Comparison of ENCODE assay signal across 1 cellular context in the genomic region with DNA sequence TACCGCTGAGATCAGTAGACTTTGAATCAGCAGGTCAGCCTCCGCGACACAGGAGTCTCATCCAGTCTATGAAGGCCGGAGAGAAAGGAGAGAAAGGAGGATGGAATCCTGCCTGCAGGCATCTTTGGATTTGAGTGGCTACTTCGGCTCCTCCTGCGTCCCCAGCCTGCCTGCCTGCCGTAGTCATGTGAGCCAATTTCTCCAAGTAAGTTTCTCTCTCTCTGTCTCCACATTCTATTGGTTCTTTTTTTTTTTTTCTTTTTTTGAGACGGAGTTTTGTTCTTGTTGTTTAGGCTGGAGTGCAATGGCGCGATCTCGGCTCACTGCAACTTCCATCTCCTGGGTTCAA.
TF ChIP-seq lines count a peak whose summit lies in the region.

No MANE protein-coding gene starts in this region.

TF ChIP-seq in K562, 482 proteins besides CTCF, POLR2A, EP300 and RAD21:
- TF ChIP-seq TEAD1 (CRISPR knock-in tag; IDR thresholded peaks at IDR 0.05) (no peak), CXXC5 (CRISPR knock-in tag; IDR thresholded peaks at IDR 0.05) (no peak), ETV5 (CRISPR knock-in tag; IDR thresholded peaks at IDR 0.05; ENCODE audit: low read depth) (no peak), ETV6 (IDR thresholded peaks at IDR 0.05; ENCODE audit: borderline replicate concordance in 1 of 2, low read depth in 2 of 2, low read length in 1 of 2) (no peak), ETV6 (CRISPR knock-in tag; IDR thresholded peaks at IDR 0.05; ENCODE audit: borderline replicate concordance) (no peak), ZNF133 (CRISPR knock-in tag; IDR thresholded peaks at IDR 0.05) (no peak), CBX1 (IDR thresholded peaks at IDR 0.05; ENCODE audit: low read depth) (no peak), KAT2B (IDR thresholded peaks at IDR 0.05; ENCODE audit: low read depth, low read length) (no peak), ZC3H8 (IDR thresholded peaks at IDR 0.05) (no peak), FOXJ3 (CRISPR knock-in tag; IDR thresholded peaks at IDR 0.05) (no peak), HNRNPUL1 (IDR thresholded peaks at IDR 0.05; ENCODE audit: low read length) (no peak)
- TF ChIP-seq, protein P1, sequence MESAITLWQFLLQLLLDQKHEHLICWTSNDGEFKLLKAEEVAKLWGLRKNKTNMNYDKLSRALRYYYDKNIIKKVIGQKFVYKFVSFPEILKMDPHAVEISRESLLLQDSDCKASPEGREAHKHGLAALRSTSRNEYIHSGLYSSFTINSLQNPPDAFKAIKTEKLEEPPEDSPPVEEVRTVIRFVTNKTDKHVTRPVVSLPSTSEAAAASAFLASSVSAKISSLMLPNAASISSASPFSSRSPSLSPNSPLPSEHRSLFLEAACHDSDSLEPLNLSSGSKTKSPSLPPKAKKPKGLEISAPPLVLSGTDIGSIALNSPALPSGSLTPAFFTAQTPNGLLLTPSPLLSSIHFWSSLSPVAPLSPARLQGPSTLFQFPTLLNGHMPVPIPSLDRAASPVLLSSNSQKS (CRISPR knock-in tag; IDR thresholded peaks at IDR 0.05) = no peak
- TF ChIP-seq, protein P2, sequence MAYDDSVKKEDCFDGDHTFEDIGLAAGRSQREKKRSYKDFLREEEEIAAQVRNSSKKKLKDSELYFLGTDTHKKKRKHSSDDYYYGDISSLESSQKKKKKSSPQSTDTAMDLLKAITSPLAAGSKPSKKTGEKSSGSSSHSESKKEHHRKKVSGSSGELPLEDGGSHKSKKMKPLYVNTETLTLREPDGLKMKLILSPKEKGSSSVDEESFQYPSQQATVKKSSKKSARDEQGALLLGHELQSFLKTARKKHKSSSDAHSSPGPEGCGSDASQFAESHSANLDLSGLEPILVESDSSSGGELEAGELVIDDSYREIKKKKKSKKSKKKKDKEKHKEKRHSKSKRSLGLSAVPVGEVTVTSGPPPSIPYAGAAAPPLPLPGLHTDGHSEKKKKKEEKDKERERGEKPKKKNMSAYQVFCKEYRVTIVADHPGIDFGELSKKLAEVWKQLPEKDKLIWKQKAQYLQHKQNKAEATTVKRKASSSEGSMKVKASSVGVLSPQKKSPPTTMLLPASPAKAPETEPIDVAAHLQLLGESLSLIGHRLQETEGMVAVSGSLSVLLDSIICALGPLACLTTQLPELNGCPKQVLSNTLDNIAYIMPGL (CRISPR knock-in tag; IDR thresholded peaks at IDR 0.05) = no peak
- TF ChIP-seq, protein P3, sequence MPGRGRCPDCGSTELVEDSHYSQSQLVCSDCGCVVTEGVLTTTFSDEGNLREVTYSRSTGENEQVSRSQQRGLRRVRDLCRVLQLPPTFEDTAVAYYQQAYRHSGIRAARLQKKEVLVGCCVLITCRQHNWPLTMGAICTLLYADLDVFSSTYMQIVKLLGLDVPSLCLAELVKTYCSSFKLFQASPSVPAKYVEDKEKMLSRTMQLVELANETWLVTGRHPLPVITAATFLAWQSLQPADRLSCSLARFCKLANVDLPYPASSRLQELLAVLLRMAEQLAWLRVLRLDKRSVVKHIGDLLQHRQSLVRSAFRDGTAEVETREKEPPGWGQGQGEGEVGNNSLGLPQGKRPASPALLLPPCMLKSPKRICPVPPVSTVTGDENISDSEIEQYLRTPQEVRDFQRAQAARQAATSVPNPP (IDR thresholded peaks at IDR 0.05; ENCODE audit: borderline replicate concordance, insufficient read depth, insufficient read length) = no peak
TF ChIP-seq in K562: peak in this region for 0.
